ENCODE assay signal across 8 cellular contexts in the genomic region with DNA sequence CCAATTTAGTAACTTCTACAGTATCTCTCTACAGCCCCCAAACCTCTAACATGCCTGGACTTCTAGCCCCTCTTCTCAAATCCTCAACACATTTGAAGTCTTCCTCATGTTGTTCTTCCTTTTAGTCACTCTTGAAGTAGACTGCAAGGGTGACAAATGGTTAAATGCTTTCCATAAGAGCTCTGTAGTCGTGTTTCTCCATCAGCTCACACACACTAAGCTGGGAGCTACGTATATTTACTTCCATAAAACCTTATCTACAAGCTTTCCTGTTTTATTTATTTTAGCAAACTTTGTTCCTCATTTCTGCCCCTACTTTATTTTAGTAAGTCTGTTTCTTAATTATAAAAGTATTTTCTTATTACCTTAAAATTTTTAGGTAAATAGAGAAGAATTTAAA. TPM values are rescaled to one million over a fixed set of nuclear protein-coding genes. Genes with fewer than 3 reads are reported as not detected.
A peak's percentile ranks its signal among the peaks of the same experiment; 100 is the strongest.
DNase-seq lines count a peak whose midpoint lies in the region; ATAC-seq and TF ChIP-seq lines count a peak whose summit lies in the region.
"Not testable (repeated sequence)": the region's sequence is repeated elsewhere in the genome, so short reads cannot be mapped to it uniquely, and the experiment has no call there.

No MANE protein-coding gene starts in this region.

- H3K9me3 Mint-ChIP-seq in stimulated activated memory B cell treated with anti-CD40 and anti-IgM and Interleukin-4, amounts not matched to agents 10 μg/mL and 1 μg/mL and 100 μg/mL, for 72 hours = not testable (repeated sequence)

- not testable (repeated sequence) for H4K8ac ChIP-seq in IMR-90 (ENCODE audit: low read depth in 2 of 2, low read length in 2 of 2)

- POLR2A ChIA-PET in IMR-90 (lab: Charles Lee; ENCODE audit: unreplicated experiment) = not testable (repeated sequence)

- not testable (repeated sequence) for H4K91ac ChIP-seq in IMR-90 (ENCODE audit: insufficient read depth, low read depth, low read length)

- not testable (repeated sequence) for H2BK20ac ChIP-seq in IMR-90 (ENCODE audit: low read depth, low read length)

- not testable (repeated sequence) for H3K4me2 ChIP-seq in IMR-90 (ENCODE audit: low read depth, low read length)

- not testable (repeated sequence) for H3K56ac ChIP-seq in IMR-90 (ENCODE audit: extremely low read depth, insufficient read depth, low read length)

- H3K9ac ChIP-seq in IMR-90 (ENCODE audit: low read depth, low read length) = not testable (repeated sequence)

- H3K4me1 Mint-ChIP-seq in stimulated activated memory B cell treated with anti-CD40 and anti-IgM and Interleukin-4, amounts not matched to agents 10 μg/mL and 1 μg/mL and 100 μg/mL, for 72 hours = not testable (repeated sequence)

- no CpG with 5 or more reads among the region's 2 CpGs for WGBS in IMR-90 (ENCODE audit: extremely low coverage in 2 of 2, insufficient read length in 1 of 2), 2 experiments

- H3K9me3 ChIP-seq in IMR-90 (ENCODE audit: control insufficient read depth, insufficient read depth, low read length); mucosa of descending colon: not testable (repeated sequence)

- not testable (repeated sequence) for H2AK9ac ChIP-seq in IMR-90 (replicated peaks; ENCODE audit: low read depth, low read length, poor library complexity)

- CTCF ChIA-PET in IMR-90 (lab: Yijun Ruan, JAX) = not testable (repeated sequence)

- H3K4me3 ChIP-seq in IMR-90 (ENCODE audit: insufficient read depth, low read depth, low read length); mucosa of descending colon: not testable (repeated sequence)

- not testable (repeated sequence) for H3K27me3 ChIP-seq in IMR-90 (ENCODE audit: control insufficient read depth, insufficient read depth, low read length)

- not testable (repeated sequence) for H3K18ac ChIP-seq in IMR-90 (ENCODE audit: low read depth, low read length)

- H3K4ac ChIP-seq in IMR-90 (ENCODE audit: low read depth, low read length) = not testable (repeated sequence)

- in situ Hi-C loops in IMR-90 (cut with MboI; ENCODE audit: low sequenced_read_pairs) = not testable (repeated sequence)

- not testable (repeated sequence) for H2AK5ac ChIP-seq in IMR-90 (ENCODE audit: low read depth, low read length)

- not testable (repeated sequence) for DNase-seq in IMR-90; Right ventricle myocardium inferior (ENCODE audit: missing footprints); left ventricle myocardium superior; left lobe of liver (ENCODE audit: low spot score); mucosa of descending colon

- intact Hi-C loops in IMR-90 (cut with micrococcal nuclease); Right ventricle myocardium inferior (cut with DNase I); left ventricle myocardium superior (cut with micrococcal nuclease); mucosa of descending colon (cut with DNase I, micrococcal nuclease): not testable (repeated sequence)

- ATAC-seq in HG02870 (IDR thresholded peaks at IDR 0.05; ENCODE audit: unreplicated experiment) (peak; percentile 3), IMR-90 (ENCODE audit: low read depth) (peak; percentile 45; the same call in 1 of the 2 replicates), SK-N-SH treated with all-trans-retinoic acid at 6 μM for 48 hours (peak; percentile 6; the same call in 2 of the 3 replicates), Right ventricle myocardium inferior (peak; percentile 20), left ventricle myocardium superior (peak; percentile 34), left lobe of liver (peak; percentile 20), mucosa of descending colon (peak; percentile 69)
- peak; percentile 54 for ATAC-seq in stimulated activated memory B cell treated with anti-CD40 and anti-IgM and Interleukin-4, amounts not matched to agents 10 μg/mL and 1 μg/mL and 100 μg/mL, for 72 hours

- H3K36me3 Mint-ChIP-seq in stimulated activated memory B cell treated with anti-CD40 and anti-IgM and Interleukin-4, amounts not matched to agents 10 μg/mL and 1 μg/mL and 100 μg/mL, for 72 hours = not testable (repeated sequence)

- H3K23ac ChIP-seq in IMR-90 (ENCODE audit: low read depth, low read length) = not testable (repeated sequence)

- not testable (repeated sequence) for H2BK5ac ChIP-seq in IMR-90 (ENCODE audit: low read depth, low read length, poor library complexity, severe bottlenecking)

- TF ChIP-seq CTCF in IMR-90 (conservative IDR thresholded peaks at IDR 0.05; ENCODE audit: low read depth, low read length); mucosa of descending colon (IDR thresholded peaks at IDR 0.05): not testable (repeated sequence)

- not testable (repeated sequence) for H4K5ac ChIP-seq in IMR-90 (ENCODE audit: low read depth, low read length)

- H3K4me1 ChIP-seq in IMR-90 (ENCODE audit: control insufficient read depth, insufficient read depth, low read length); mucosa of descending colon (ENCODE audit: low read depth): not testable (repeated sequence)

- H2AFZ ChIP-seq in IMR-90 (replicated peaks; ENCODE audit: low read length, poor library complexity) = not testable (repeated sequence)

- not testable (repeated sequence) for BruUV-seq in IMR-90 (replicated peaks; lab: Mats Ljungman, UMichigan)

- not testable (repeated sequence) for H3K79me1 ChIP-seq in IMR-90 (ENCODE audit: low read depth in 1 of 2, low read length in 2 of 2)

- H3K36me3 ChIP-seq in IMR-90 (ENCODE audit: control insufficient read depth, insufficient read depth, low read length); mucosa of descending colon (ENCODE audit: low read depth): not testable (repeated sequence)

- not testable (repeated sequence) for H3K27me3 Mint-ChIP-seq in stimulated activated memory B cell treated with anti-CD40 and anti-IgM and Interleukin-4, amounts not matched to agents 10 μg/mL and 1 μg/mL and 100 μg/mL, for 72 hours

- not testable (repeated sequence) for H3K27ac Mint-ChIP-seq in stimulated activated memory B cell treated with anti-CD40 and anti-IgM and Interleukin-4, amounts not matched to agents 10 μg/mL and 1 μg/mL and 100 μg/mL, for 72 hours

- not testable (repeated sequence) for H2BK120ac ChIP-seq in IMR-90 (ENCODE audit: low read depth, low read length)

- not testable (repeated sequence) for TF ChIP-seq POLR2A in IMR-90 (IDR thresholded peaks at IDR 0.05; ENCODE audit: low read depth, low read length)

- H3K9me1 ChIP-seq in IMR-90 (ENCODE audit: insufficient read depth, low read length) = not testable (repeated sequence)

- TF ChIP-seq RAD21 in IMR-90 (IDR thresholded peaks at IDR 0.05; ENCODE audit: low read length) = not testable (repeated sequence)

- H4K20me1 ChIP-seq in IMR-90 (ENCODE audit: insufficient read depth, low read length) = not testable (repeated sequence)

- H3K4me3 Mint-ChIP-seq in stimulated activated memory B cell treated with anti-CD40 and anti-IgM and Interleukin-4, amounts not matched to agents 10 μg/mL and 1 μg/mL and 100 μg/mL, for 72 hours = not testable (repeated sequence)

- not testable (repeated sequence) for H2BK15ac ChIP-seq in IMR-90 (ENCODE audit: low read depth, low read length)

- H3K14ac ChIP-seq in IMR-90 (replicated peaks; ENCODE audit: low read depth, low read length) = not testable (repeated sequence)

- dilution Hi-C loops in IMR-90 (cut with HindIII; ENCODE audit: low sequenced_read_pairs, unreplicated experiment) = not testable (repeated sequence)

- H3K27ac ChIP-seq in IMR-90 (ENCODE audit: insufficient read depth, low read length) = not testable (repeated sequence)

RNA-seq across cellular contexts. Expression of a gene that starts 49.9 kb away (rescaled TPM):
- total RNA-seq in IMR-90 (2012; rRNA removed) (51.7 and 55.4 TPM in 2 replicates), Right ventricle myocardium inferior (6.6 TPM), left ventricle myocardium superior (6.6 TPM), left lobe of liver (23.5 TPM), mucosa of descending colon (10 to 100 TPM; 35.6 to 42.0 (median 41.5) TPM)
- polyA plus RNA-seq in IMR-90 (2012; rRNA removed) = 23.6 and 24.8 TPM in 2 replicates
- polyA plus RNA-seq in IMR-90 (2012; cell fraction: cytosol; rRNA removed) = 22.3 and 24.0 TPM in 2 replicates
- 11.7 and 12.8 TPM in 2 replicates for polyA plus RNA-seq in IMR-90 (2012; cell fraction: nucleus; rRNA removed; ENCODE audit: low replicate concordance)

Comparison
In these comparisons a context has a peak if more than half of its experiments do, and no peak if none do; other contexts are left out.
1. ATAC-seq: peak in every context shown above with its lines; median percentile 69 in mucosa of descending colon; 54 in stimulated activated memory B cell treated with anti-CD40 and anti-IgM and Interleukin-4, amounts not matched to agents 10 μg/mL and 1 μg/mL and 100 μg/mL, for 72 hours; 45 in IMR-90; 34 in left ventricle myocardium superior; 20 in Right ventricle myocardium inferior; 20 in left lobe of liver; 6 in SK-N-SH treated with all-trans-retinoic acid at 6 μM for 48 hours; 3 in HG02870.